9 cellular contexts compared by ENCODE assay signal in genomic region chr22:19962909-19963806, GRCh38. TPM values are rescaled to one million over a fixed set of nuclear protein-coding genes. Genes with fewer than 3 reads are reported as not detected.
DNase-seq lines count a peak whose midpoint lies in the region; ATAC-seq, FAIRE-seq and TF ChIP-seq lines count a peak whose summit lies in the region.
"Had no signal": no experiment of that assay in that cellular context is flagged by ENCODE, and none has a peak within 500 bp of the region (broad histone marks: within the 10 kb centered on the region; RNA-seq: fewer than 3 reads in every experiment).

No MANE protein-coding gene starts in this region.

- in situ Hi-C loops in HepG2 (cut with HindIII; ENCODE audit: extremely low pct_ligation_motif_present, low pct_unique_long_range_greater_than_20kb), result no loop called here

- CTCF ChIA-PET in HepG2 (lab: Yijun Ruan, JAX; ENCODE audit: low intra/inter-chr PET ratio, low total read pairs), result interaction anchor here (1.0 kb wide), 1 partner anchor 9 kb away, joined by 3 read pairs; no protein-coding TSS in a partner anchor

- peak; percentile 31 to 66; a peak in 3 of 4 replicates for TF ChIP-seq POLR2A in HepG2 (IDR thresholded peaks at IDR 0.05; ENCODE audit: insufficient read depth in 1 of 2, low read depth in 2 of 2, low read length in 2 of 2)

- no TSS peak for BruUV-seq in HepG2 (replicated peaks; lab: Mats Ljungman, UMichigan)

- no peaks in the 10 kb centered on the region for H3K9me3 Mint-ChIP-seq in activated T-helper 2 cell treated with anti-CD3 and anti-CD28 coated beads, Interferon-gamma antibody, Interleukin-2, Interleukin-4, amounts not matched to agents 10 μg/mL and 5 μg/mL and 100 μg/mL, durations not matched to agents 14 hours and 24 hours and 36 hours

- H3K4me3 ChIP-seq in HepG2 (replicated peaks in 1 of 3; ENCODE audit: insufficient read depth in 1 of 3, low read depth in 2 of 3, low read length in 3 of 3) (peak overlapping the region; percentile 44 to 75 (median 47); a peak in 5 of 6 replicates), aorta (ENCODE audit: low read length in 2 of 2) (no peak overlapping the region)

- peaks cover 11% of the 10 kb centered on the region for H3K4me1 Mint-ChIP-seq in activated T-helper 2 cell treated with anti-CD3 and anti-CD28 coated beads, Interferon-gamma antibody, Interleukin-2, Interleukin-4, amounts not matched to agents 10 μg/mL and 5 μg/mL and 100 μg/mL, durations not matched to agents 14 hours and 24 hours and 36 hours (ENCODE audit: low read depth)

- peak; percentile 12; the same call in 1 of the 2 replicates for TF ChIP-seq CTCF in HepG2 (CRISPR knock-in tag; IDR thresholded peaks at IDR 0.05)

- H3K27me3 ChIP-seq in HepG2 (ENCODE audit: control insufficient read depth in 1 of 2, insufficient read depth in 2 of 2, low read length in 2 of 2), result no peaks in the 10 kb centered on the region
- H3K27me3 ChIP-seq in aorta (ENCODE audit: control insufficient read depth in 1 of 2, insufficient read depth in 2 of 2, low read length in 1 of 2), result no peaks in the 10 kb centered on the region

- peaks cover 79% of the 10 kb centered on the region for H3K4me1 ChIP-seq in HepG2 (ENCODE audit: insufficient read depth, low read length)
- no peaks in the 10 kb centered on the region for H3K4me1 ChIP-seq in aorta (ENCODE audit: control insufficient read depth in 1 of 2, insufficient read depth in 2 of 2, low read length in 2 of 2)

- POLR2A ChIA-PET in HepG2 (lab: Yijun Ruan, JAX), result interaction anchor here (0.6 to 1.8 kb wide), 12 partner anchors 9 to 154 kb away, joined by 3 to 15 read pairs (median 5); partner anchors contain the start of genes COMT, DGCR8, TANGO2 and TRMT2A

- H2AFZ ChIP-seq in HepG2 (ENCODE audit: low read length), result no peak overlapping the region

- no peaks in the 10 kb centered on the region for H3K9me3 ChIP-seq in HepG2 (ENCODE audit: low read length)
- no peaks in the 10 kb centered on the region for H3K9me3 ChIP-seq in aorta (ENCODE audit: control insufficient read depth, low read length)

- FAIRE-seq in HepG2 (lab: Jason Lieb, UNC), result no peak

- intact Hi-C loops in activated T-helper 2 cell treated with anti-CD3 and anti-CD28 coated beads, Interferon-gamma antibody, Interleukin-2, Interleukin-4, amounts not matched to agents 10 μg/mL and 5 μg/mL and 100 μg/mL, durations not matched to agents 14 hours and 24 hours and 36 hours (cut with micrococcal nuclease), result no loop called here
- intact Hi-C loops in HepG2 (cut with micrococcal nuclease; ENCODE audit: unreplicated experiment), result no loop called here
- intact Hi-C loops in aorta (cut with DNase I), result no loop called here

- 18% methylated on average over 8 of the region's 30 CpGs for WGBS in HepG2 (ENCODE audit: low lambda C conversion rate)
- 70 to 80% methylated on average over 29 to 30 of the region's 30 CpGs for WGBS in aorta, 2 donors

- H3K36me3 ChIP-seq in HepG2 (replicated peaks in 1 of 2; ENCODE audit: control insufficient read depth in 1 of 2, insufficient read depth in 2 of 2, low read length in 2 of 2), result peaks cover 8 to 38% of the 10 kb centered on the region in 2 experiments; a peak in 4 of 5 replicates
- H3K36me3 ChIP-seq in aorta (ENCODE audit: control insufficient read depth in 1 of 2, insufficient read depth in 2 of 2, low read length in 1 of 2), result no peaks in the 10 kb centered on the region

- no peak overlapping the region for H3K4me3 Mint-ChIP-seq in activated T-helper 2 cell treated with anti-CD3 and anti-CD28 coated beads, Interferon-gamma antibody, Interleukin-2, Interleukin-4, amounts not matched to agents 10 μg/mL and 5 μg/mL and 100 μg/mL, durations not matched to agents 14 hours and 24 hours and 36 hours (ENCODE audit: low read depth)

- ATAC-seq in HepG2 (peak; percentile 79), aorta (ENCODE audit: low FRiP score) (no peak), HG03097 (IDR thresholded peaks at IDR 0.05; ENCODE audit: low FRiP score, unreplicated experiment) (no peak), GM18517 (IDR thresholded peaks at IDR 0.05; ENCODE audit: unreplicated experiment) (no peak)

- TF ChIP-seq RAD21 in HepG2 (CRISPR knock-in tag; IDR thresholded peaks at IDR 0.05), result peak; percentile 9; the same call in 1 of the 2 replicates

- no peaks in the 10 kb centered on the region for H3K27me3 Mint-ChIP-seq in activated T-helper 2 cell treated with anti-CD3 and anti-CD28 coated beads, Interferon-gamma antibody, Interleukin-2, Interleukin-4, amounts not matched to agents 10 μg/mL and 5 μg/mL and 100 μg/mL, durations not matched to agents 14 hours and 24 hours and 36 hours (ENCODE audit: low read depth)

- peak; percentile 52 to 66; a peak in 2 of 4 replicates for TF ChIP-seq EP300 in HepG2 (IDR thresholded peaks at IDR 0.05; ENCODE audit: low read depth in 2 of 2, low read length in 2 of 2)
- peak; percentile 66 for TF ChIP-seq EP300 in HepG2 (CRISPR knock-in tag; IDR thresholded peaks at IDR 0.05; ENCODE audit: borderline replicate concordance)

- H3K4me2 ChIP-seq in HepG2 (ENCODE audit: low read depth, low read length), result peak overlapping the region; percentile 96

- H3K27ac Mint-ChIP-seq in activated T-helper 2 cell treated with anti-CD3 and anti-CD28 coated beads, Interferon-gamma antibody, Interleukin-2, Interleukin-4, amounts not matched to agents 10 μg/mL and 5 μg/mL and 100 μg/mL, durations not matched to agents 14 hours and 24 hours and 36 hours, result peak overlapping the region; percentile 67

- peak; percentile 15 for DNase-seq in stimulated activated CD4-positive, alpha-beta T cell treated with anti-CD3 and anti-CD28 coated beads, Interleukin-12 subunit alpha, Interleukin-12 subunit beta, amount 100 ng/mL, for 4 hours
- DNase-seq in stimulated activated CD4-positive, alpha-beta T cell treated with anti-CD3 and anti-CD28 coated beads, Interleukin-4, amount 100 ng/mL, for 4 hours, result no peak
- DNase-seq in activated T-helper 2 cell treated with anti-CD3 and anti-CD28 coated beads, Interferon-gamma antibody, Interleukin-2, Interleukin-4, amounts not matched to agents 10 μg/mL and 5 μg/mL and 100 μg/mL, durations not matched to agents 14 hours and 24 hours and 36 hours (ENCODE audit: low spot score), result no peak
- DNase-seq in HepG2 (ENCODE audit: low spot score) (peak; percentile 93), aorta (peak; percentile 50 to 78), DMS 273 (lab: John Stamatoyannopoulos, UW; ENCODE audit: unreplicated experiment) (no peak)

- H4K20me1 ChIP-seq in HepG2 (ENCODE audit: insufficient read depth, low read length), result no peaks in the 10 kb centered on the region; the same call in 1 of the 2 replicates

- H3K36me3 Mint-ChIP-seq in activated T-helper 2 cell treated with anti-CD3 and anti-CD28 coated beads, Interferon-gamma antibody, Interleukin-2, Interleukin-4, amounts not matched to agents 10 μg/mL and 5 μg/mL and 100 μg/mL, durations not matched to agents 14 hours and 24 hours and 36 hours (ENCODE audit: low read depth), result peaks cover 16% of the 10 kb centered on the region

- peak overlapping the region; percentile 77 for H3K9ac ChIP-seq in HepG2 (ENCODE audit: insufficient read depth, low read depth, low read length)

- H3K79me2 ChIP-seq in HepG2 (ENCODE audit: insufficient read depth, low read length), result peaks cover 12% of the 10 kb centered on the region

- H3K27ac ChIP-seq in HepG2 (ENCODE audit: extremely low read length, insufficient read depth, low read length) (peak overlapping the region; percentile 99), aorta (ENCODE audit: low read depth in 1 of 2, low read length in 2 of 2) (no peak overlapping the region)
- H3K27ac ChIP-seq: HL-60 had no signal

RNA-seq across cellular contexts. Expression of gene TXNRD2, which starts 21.5 kb away (rescaled TPM):
- 19.9 and 20.9 TPM in 2 replicates for total RNA-seq in activated T-helper 2 cell treated with anti-CD3 and anti-CD28 coated beads, Interferon-gamma antibody, Interleukin-2, Interleukin-4, amounts not matched to agents 10 μg/mL and 5 μg/mL and 100 μg/mL, durations not matched to agents 14 hours and 24 hours and 36 hours
- 16.4 and 18.6 TPM in 2 replicates for total RNA-seq in HepG2 (2016; rRNA removed; fragmentation: Illumina TruSeq; extraction: Trizol)
- total RNA-seq in HepG2 (2016; cell fraction: cytosol; rRNA removed; fragmentation: Illumina TruSeq; extraction: Trizol; ENCODE audit: low read depth), result 4.6 and 5.3 TPM in 2 replicates
- 16.6 and 20.5 TPM in 2 replicates for total RNA-seq in HepG2 (2016; cell fraction: insoluble cytoplasmic fraction; rRNA removed; fragmentation: Illumina TruSeq; extraction: Trizol)
- total RNA-seq in HepG2 (2016; cell fraction: membrane; rRNA removed; fragmentation: Illumina TruSeq; extraction: Trizol), result 7.4 and 8.1 TPM in 2 replicates
- 17.3 and 19.7 TPM in 2 replicates for total RNA-seq in HepG2 (2016; cell fraction: nucleus; rRNA removed; fragmentation: Illumina TruSeq; extraction: Trizol)
- polyA plus RNA-seq in HepG2 (2011; rRNA removed), result 17.5 and 23.4 TPM in 2 replicates
- polyA plus RNA-seq in HepG2 (2011; cell fraction: cytosol; rRNA removed), result 11.8 and 19.6 TPM in 2 replicates
- polyA plus RNA-seq in HepG2 (2011; cell fraction: nucleus; rRNA removed), result 74.7 and 94.3 TPM in 2 replicates
- 11.2 and 13.2 TPM in 2 replicates for polyA plus RNA-seq in HepG2 (2012)
- polyA plus RNA-seq in HepG2 (2016; cell fraction: cytosol; fragmentation: Illumina TruSeq; extraction: Trizol; ENCODE audit: low read depth), result 3.6 and 4.0 TPM in 2 replicates
- polyA plus RNA-seq in HepG2 (2016; cell fraction: insoluble cytoplasmic fraction; fragmentation: Illumina TruSeq; extraction: Trizol; ENCODE audit: low read depth), result 17.8 and 20.1 TPM in 2 replicates
- 5.9 and 6.5 TPM in 2 replicates for polyA plus RNA-seq in HepG2 (2016; cell fraction: membrane; fragmentation: Illumina TruSeq; extraction: Trizol; ENCODE audit: low read depth)
- polyA plus RNA-seq in HepG2 (2016; cell fraction: nucleus; fragmentation: Illumina TruSeq; extraction: Trizol; ENCODE audit: insufficient read depth, low read depth), result 34.4 and 34.7 TPM in 2 replicates
- polyA minus RNA-seq in HepG2 (2011; rRNA and poly(A)+ RNA removed; ENCODE audit: low replicate concordance), result 28.2 and 29.9 TPM in 2 replicates
- 10.6 and 12.9 TPM in 2 replicates for polyA minus RNA-seq in HepG2 (2011; cell fraction: cytosol; rRNA and poly(A)+ RNA removed)
- polyA minus RNA-seq in HepG2 (2011; cell fraction: nucleus; rRNA and poly(A)+ RNA removed), result 24.5 and 27.3 TPM in 2 replicates
- total RNA-seq in aorta, result 10 to 100 TPM; 21.0 to 29.5 TPM
- 10 to 100 TPM; 13.3 to 59.0 TPM for polyA plus RNA-seq in aorta

RNA-seq across cellular contexts. Expression of gene COMT, which starts 21.6 kb away (rescaled TPM):
- total RNA-seq in activated T-helper 2 cell treated with anti-CD3 and anti-CD28 coated beads, Interferon-gamma antibody, Interleukin-2, Interleukin-4, amounts not matched to agents 10 μg/mL and 5 μg/mL and 100 μg/mL, durations not matched to agents 14 hours and 24 hours and 36 hours, result 93.4 and 95.6 TPM in 2 replicates
- total RNA-seq in HepG2 (2016; rRNA removed; fragmentation: Illumina TruSeq; extraction: Trizol), result 144 and 162 TPM in 2 replicates
- 44.0 and 61.5 TPM in 2 replicates for total RNA-seq in HepG2 (2016; cell fraction: cytosol; rRNA removed; fragmentation: Illumina TruSeq; extraction: Trizol; ENCODE audit: low read depth)
- 127 and 167 TPM in 2 replicates for total RNA-seq in HepG2 (2016; cell fraction: insoluble cytoplasmic fraction; rRNA removed; fragmentation: Illumina TruSeq; extraction: Trizol)
- 60.4 and 90.3 TPM in 2 replicates for total RNA-seq in HepG2 (2016; cell fraction: membrane; rRNA removed; fragmentation: Illumina TruSeq; extraction: Trizol)
- 92.2 and 95.4 TPM in 2 replicates for total RNA-seq in HepG2 (2016; cell fraction: nucleus; rRNA removed; fragmentation: Illumina TruSeq; extraction: Trizol)
- polyA plus RNA-seq in HepG2 (2011; rRNA removed), result 156 and 194 TPM in 2 replicates
- 185 and 260 TPM in 2 replicates for polyA plus RNA-seq in HepG2 (2011; cell fraction: cytosol; rRNA removed)
- 192 TPM in 2 replicates for polyA plus RNA-seq in HepG2 (2011; cell fraction: nucleus; rRNA removed)
- 90.6 and 123 TPM in 2 replicates for polyA plus RNA-seq in HepG2 (2012)
- polyA plus RNA-seq in HepG2 (2016; cell fraction: cytosol; fragmentation: Illumina TruSeq; extraction: Trizol; ENCODE audit: low read depth), result 59.9 and 87.6 TPM in 2 replicates
- 139 and 159 TPM in 2 replicates for polyA plus RNA-seq in HepG2 (2016; cell fraction: insoluble cytoplasmic fraction; fragmentation: Illumina TruSeq; extraction: Trizol; ENCODE audit: low read depth)
- polyA plus RNA-seq in HepG2 (2016; cell fraction: membrane; fragmentation: Illumina TruSeq; extraction: Trizol; ENCODE audit: low read depth), result 62.3 and 85.6 TPM in 2 replicates
- 155 and 158 TPM in 2 replicates for polyA plus RNA-seq in HepG2 (2016; cell fraction: nucleus; fragmentation: Illumina TruSeq; extraction: Trizol; ENCODE audit: insufficient read depth, low read depth)
- 32.2 and 191 TPM in 2 replicates for polyA minus RNA-seq in HepG2 (2011; rRNA and poly(A)+ RNA removed; ENCODE audit: low replicate concordance)
- polyA minus RNA-seq in HepG2 (2011; cell fraction: cytosol; rRNA and poly(A)+ RNA removed), result 76.6 and 84.9 TPM in 2 replicates
- 33.6 and 36.1 TPM in 2 replicates for polyA minus RNA-seq in HepG2 (2011; cell fraction: nucleus; rRNA and poly(A)+ RNA removed)
- total RNA-seq in aorta, result 100 to 1,000 TPM; 101 to 111 TPM
- 100 to 1,000 TPM in 1 of 2 donors, 10 to 100 TPM in 1; 96.7 to 176 TPM for polyA plus RNA-seq in aorta

RNA-seq across cellular contexts. Expression of gene ARVCF, which starts 53.5 kb away (rescaled TPM):
- 3.4 and 3.9 TPM in 2 replicates for total RNA-seq in activated T-helper 2 cell treated with anti-CD3 and anti-CD28 coated beads, Interferon-gamma antibody, Interleukin-2, Interleukin-4, amounts not matched to agents 10 μg/mL and 5 μg/mL and 100 μg/mL, durations not matched to agents 14 hours and 24 hours and 36 hours
- 10.4 and 17.7 TPM in 2 replicates for total RNA-seq in HepG2 (2016; rRNA removed; fragmentation: Illumina TruSeq; extraction: Trizol)
- 3.9 and 4.0 TPM in 2 replicates for total RNA-seq in HepG2 (2016; cell fraction: cytosol; rRNA removed; fragmentation: Illumina TruSeq; extraction: Trizol; ENCODE audit: low read depth)
- total RNA-seq in HepG2 (2016; cell fraction: insoluble cytoplasmic fraction; rRNA removed; fragmentation: Illumina TruSeq; extraction: Trizol), result 8.1 and 18.0 TPM in 2 replicates
- total RNA-seq in HepG2 (2016; cell fraction: membrane; rRNA removed; fragmentation: Illumina TruSeq; extraction: Trizol), result 3.8 and 4.0 TPM in 2 replicates
- total RNA-seq in HepG2 (2016; cell fraction: nucleus; rRNA removed; fragmentation: Illumina TruSeq; extraction: Trizol), result 20.2 and 20.4 TPM in 2 replicates
- polyA plus RNA-seq in HepG2 (2011; rRNA removed), result 16.4 and 23.8 TPM in 2 replicates
- 8.4 and 13.1 TPM in 2 replicates for polyA plus RNA-seq in HepG2 (2011; cell fraction: cytosol; rRNA removed)
- 152 and 182 TPM in 2 replicates for polyA plus RNA-seq in HepG2 (2011; cell fraction: nucleus; rRNA removed)
- polyA plus RNA-seq in HepG2 (2012), result 11.1 and 12.4 TPM in 2 replicates
- 0.99 and 1.4 TPM in 2 replicates for polyA plus RNA-seq in HepG2 (2016; cell fraction: cytosol; fragmentation: Illumina TruSeq; extraction: Trizol; ENCODE audit: low read depth)
- polyA plus RNA-seq in HepG2 (2016; cell fraction: insoluble cytoplasmic fraction; fragmentation: Illumina TruSeq; extraction: Trizol; ENCODE audit: low read depth), result 8.5 and 10.9 TPM in 2 replicates
- polyA plus RNA-seq in HepG2 (2016; cell fraction: membrane; fragmentation: Illumina TruSeq; extraction: Trizol; ENCODE audit: low read depth), result 2.0 and 2.3 TPM in 2 replicates
- 42.2 and 48.6 TPM in 2 replicates for polyA plus RNA-seq in HepG2 (2016; cell fraction: nucleus; fragmentation: Illumina TruSeq; extraction: Trizol; ENCODE audit: insufficient read depth, low read depth)
- 1.2 and 26.6 TPM in 2 replicates for polyA minus RNA-seq in HepG2 (2011; rRNA and poly(A)+ RNA removed; ENCODE audit: low replicate concordance)
- polyA minus RNA-seq in HepG2 (2011; cell fraction: cytosol; rRNA and poly(A)+ RNA removed), result 9.2 and 12.0 TPM in 2 replicates
- 28.6 and 29.7 TPM in 2 replicates for polyA minus RNA-seq in HepG2 (2011; cell fraction: nucleus; rRNA and poly(A)+ RNA removed)
- total RNA-seq in aorta, result 10 to 100 TPM; 59.7 to 64.4 TPM
- polyA plus RNA-seq in aorta, result 100 to 1,000 TPM in 1 of 2 donors, 10 to 100 TPM in 1; 15.4 to 102 TPM

RNA-seq across cellular contexts. Expression of gene TANGO2, which starts 57.8 kb away (rescaled TPM):
- total RNA-seq in activated T-helper 2 cell treated with anti-CD3 and anti-CD28 coated beads, Interferon-gamma antibody, Interleukin-2, Interleukin-4, amounts not matched to agents 10 μg/mL and 5 μg/mL and 100 μg/mL, durations not matched to agents 14 hours and 24 hours and 36 hours, result 27.4 and 30.0 TPM in 2 replicates
- total RNA-seq in HepG2 (2016; rRNA removed; fragmentation: Illumina TruSeq; extraction: Trizol), result 12.1 and 12.9 TPM in 2 replicates
- total RNA-seq in HepG2 (2016; cell fraction: cytosol; rRNA removed; fragmentation: Illumina TruSeq; extraction: Trizol; ENCODE audit: low read depth), result 7.0 and 7.5 TPM in 2 replicates
- 11.8 and 12.2 TPM in 2 replicates for total RNA-seq in HepG2 (2016; cell fraction: insoluble cytoplasmic fraction; rRNA removed; fragmentation: Illumina TruSeq; extraction: Trizol)
- total RNA-seq in HepG2 (2016; cell fraction: membrane; rRNA removed; fragmentation: Illumina TruSeq; extraction: Trizol), result 17.5 and 20.9 TPM in 2 replicates
- total RNA-seq in HepG2 (2016; cell fraction: nucleus; rRNA removed; fragmentation: Illumina TruSeq; extraction: Trizol), result 7.2 and 10.6 TPM in 2 replicates
- 14.8 and 20.8 TPM in 2 replicates for polyA plus RNA-seq in HepG2 (2011; rRNA removed)
- polyA plus RNA-seq in HepG2 (2011; cell fraction: cytosol; rRNA removed), result 17.4 and 18.3 TPM in 2 replicates
- 24.2 and 25.5 TPM in 2 replicates for polyA plus RNA-seq in HepG2 (2011; cell fraction: nucleus; rRNA removed)
- polyA plus RNA-seq in HepG2 (2012), result 5.0 and 9.6 TPM in 2 replicates
- polyA plus RNA-seq in HepG2 (2016; cell fraction: cytosol; fragmentation: Illumina TruSeq; extraction: Trizol; ENCODE audit: low read depth), result 8.1 TPM in 2 replicates
- polyA plus RNA-seq in HepG2 (2016; cell fraction: insoluble cytoplasmic fraction; fragmentation: Illumina TruSeq; extraction: Trizol; ENCODE audit: low read depth), result 10.1 and 14.2 TPM in 2 replicates
- 14.1 and 15.1 TPM in 2 replicates for polyA plus RNA-seq in HepG2 (2016; cell fraction: membrane; fragmentation: Illumina TruSeq; extraction: Trizol; ENCODE audit: low read depth)
- polyA plus RNA-seq in HepG2 (2016; cell fraction: nucleus; fragmentation: Illumina TruSeq; extraction: Trizol; ENCODE audit: insufficient read depth, low read depth), result 17.4 and 18.4 TPM in 2 replicates
- polyA minus RNA-seq in HepG2 (2011; rRNA and poly(A)+ RNA removed; ENCODE audit: low replicate concordance), result 34.8 and 39.9 TPM in 2 replicates
- polyA minus RNA-seq in HepG2 (2011; cell fraction: cytosol; rRNA and poly(A)+ RNA removed), result 9.8 and 10.9 TPM in 2 replicates
- 8.9 and 9.0 TPM in 2 replicates for polyA minus RNA-seq in HepG2 (2011; cell fraction: nucleus; rRNA and poly(A)+ RNA removed)
- total RNA-seq in aorta, result 10 to 100 TPM; 35.2 to 45.3 TPM
- 10 to 100 TPM; 24.8 to 38.0 TPM for polyA plus RNA-seq in aorta

Comparison
In these comparisons a context has a peak if more than half of its experiments do, and no peak if none do; other contexts are left out.
1. DNase-seq: peak in stimulated activated CD4-positive, alpha-beta T cell treated with anti-CD3 and anti-CD28 coated beads, Interleukin-12 subunit alpha, Interleukin-12 subunit beta, amount 100 ng/mL, for 4 hours (single experiment), HepG2 (single experiment) and aorta (2 of 2); none in stimulated activated CD4-positive, alpha-beta T cell treated with anti-CD3 and anti-CD28 coated beads, Interleukin-4, amount 100 ng/mL, for 4 hours (0 of 2), activated T-helper 2 cell treated with anti-CD3 and anti-CD28 coated beads, Interferon-gamma antibody, Interleukin-2, Interleukin-4, amounts not matched to agents 10 μg/mL and 5 μg/mL and 100 μg/mL, durations not matched to agents 14 hours and 24 hours and 36 hours (single experiment) and DMS 273 (single experiment).
2. H3K4me3 ChIP-seq: peak in HepG2 (3 of 3); none in aorta (0 of 2).